In genomic region chr18:24170389-24170788, GRCh38 we compare ENCODE assay signal across 21 cellular contexts. TPM values are rescaled to one million over a fixed set of nuclear protein-coding genes. Genes with fewer than 3 reads are reported as not detected.
DNase-seq lines count a peak whose midpoint lies in the region; ATAC-seq, FAIRE-seq and TF ChIP-seq lines count a peak whose summit lies in the region.
"Had no signal": no experiment of that assay in that cellular context is flagged by ENCODE, and none has a peak within 500 bp of the region (broad histone marks: within the 10 kb centered on the region; RNA-seq: fewer than 3 reads in every experiment).

No MANE protein-coding gene starts in this region.

- POLR2A ChIA-PET in K562 (lab: Yijun Ruan, JAX), result interaction anchor here (0.5 kb wide), 1 partner anchor 32 kb away, joined by 3 read pairs; the partner anchor contains the start of gene CABYR

- CTCF ChIA-PET in K562 (lab: Yijun Ruan, JAX; ENCODE audit: low intra/inter-chr PET ratio), result no interaction called here

- TF ChIP-seq CTCF in K562 (IDR thresholded peaks at IDR 0.05 in 2 of 3, conservative IDR thresholded peaks at IDR 0.05 in 1 of 3; ENCODE audit: insufficient read depth in 2 of 3, low read depth in 1 of 3, low read length in 3 of 3), result no peak

- H3K4me3 ChIP-seq in Jurkat, Clone E6-1 (ENCODE audit: low read length), result no peak overlapping the region
- no peak overlapping the region for H3K4me3 ChIP-seq in K562
- H3K4me3 ChIP-seq: BLaER1 treated with 17β-estradiol and CSF1 and Interleukin-3, amounts not matched to agents 10 nM and 100 nM; Peyer's patch had no signal

- no peaks in the 10 kb centered on the region for H4K20me1 ChIP-seq in K562 (replicated peaks; ENCODE audit: control insufficient read depth, insufficient read depth, low read length)
- H4K20me1 ChIP-seq: BLaER1 treated with 17β-estradiol and CSF1 and Interleukin-3, amounts not matched to agents 10 nM and 100 nM had no signal

- TF ChIP-seq POLR2A in K562 (conservative IDR thresholded peaks at IDR 0.05), result no peak

- H3K9ac ChIP-seq in K562 (ENCODE audit: insufficient read depth in 1 of 2, low read depth in 2 of 2, low read length in 2 of 2), result no peak overlapping the region
- H3K9ac ChIP-seq: BLaER1 treated with 17β-estradiol and CSF1 and Interleukin-3, amounts not matched to agents 10 nM and 100 nM had no signal

- no peaks in the 10 kb centered on the region for H3K9me1 ChIP-seq in K562 (ENCODE audit: control insufficient read depth, insufficient read depth, low read length)

- 2% methylated on average over 6 of the region's 6 CpGs for WGBS in K562 (ENCODE audit: insufficient coverage, low coverage, missing lambda C conversion rate)

- no peak overlapping the region for H2AFZ ChIP-seq in K562 (ENCODE audit: low read depth, low read length)

- no peak overlapping the region for H3K4me2 ChIP-seq in K562 (ENCODE audit: insufficient read depth, low read length)
- H3K4me2 ChIP-seq: BLaER1 treated with 17β-estradiol and CSF1 and Interleukin-3, amounts not matched to agents 10 nM and 100 nM had no signal

- no peaks in the 10 kb centered on the region for H3K36me3 ChIP-seq in K562 (ENCODE audit: control insufficient read depth, insufficient read depth, low read length)

- no peak overlapping the region for H3K27ac ChIP-seq in K562 (ENCODE audit: extremely low read depth, low read depth, low read length)
- H3K27ac ChIP-seq: BLaER1 treated with 17β-estradiol and CSF1 and Interleukin-3, amounts not matched to agents 10 nM and 100 nM; Peyer's patch had no signal

- no peak for TF ChIP-seq EP300 in K562 (IDR thresholded peaks at IDR 0.05; ENCODE audit: low read length)

- no peaks in the 10 kb centered on the region for H3K4me1 ChIP-seq in K562 (replicated peaks in 1 of 2; ENCODE audit: control insufficient read depth in 2 of 2, insufficient read depth in 2 of 2, low read length in 2 of 2)
- H3K4me1 ChIP-seq: BLaER1 treated with 17β-estradiol and CSF1 and Interleukin-3, amounts not matched to agents 10 nM and 100 nM; Caco-2; Peyer's patch had no signal

- intact Hi-C loops in K562 (cut with micrococcal nuclease), result no loop called here

- no peaks in the 10 kb centered on the region for H3K79me2 ChIP-seq in K562 (ENCODE audit: control insufficient read depth, insufficient read depth, low read length)

- TF ChIP-seq RAD21 in K562 (CRISPR knock-in tag; conservative IDR thresholded peaks at IDR 0.05 in 1 of 2, IDR thresholded peaks at IDR 0.05 in 1 of 2), result no peak

- no peak for FAIRE-seq in K562 (lab: Jason Lieb, UNC)

- ATAC-seq in K562, result no peak
- no peak for ATAC-seq in GM21576 (IDR thresholded peaks at IDR 0.05; ENCODE audit: unreplicated experiment)
- ATAC-seq: SK-N-SH treated with all-trans-retinoic acid at 6 μM for 48 hours had no signal

- in situ Hi-C loops in K562 (cut with MboI), result loop anchor here (10.0 kb wide), 1 partner anchor 314 kb away; no protein-coding TSS in a partner anchor

- peaks cover 17 to 22% of the 10 kb centered on the region in 2 experiments; a peak in 4 of 5 replicates for H3K27me3 ChIP-seq in K562 (ENCODE audit: control insufficient read depth in 2 of 2, insufficient read depth in 2 of 2, low read length in 2 of 2)
- H3K27me3 ChIP-seq: BLaER1 treated with 17β-estradiol and CSF1 and Interleukin-3, amounts not matched to agents 10 nM and 100 nM; Peyer's patch had no signal

- no peaks in the 10 kb centered on the region for H3K9me3 ChIP-seq in K562 (replicated peaks; ENCODE audit: control insufficient read depth, insufficient read depth, low read depth, low read length)
- H3K9me3 ChIP-seq: BLaER1 treated with 17β-estradiol and CSF1 and Interleukin-3, amounts not matched to agents 10 nM and 100 nM; Caco-2; Peyer's patch had no signal

- peak; percentile 26 to 33 for DNase-seq in activated T-cell treated with anti-CD3 and anti-CD28 coated beads, Interleukin-2, amount 50 U/mL, for 48 hours
- DNase-seq in activated T-cell treated with anti-CD3 and anti-CD28 coated beads, Interleukin-2, amount 50 U/mL, for 1 hour, result no peak
- peak; percentile 5 for DNase-seq in Jurkat, Clone E6-1 (ENCODE audit: low read depth, low spot score)
- peak; percentile 27 for DNase-seq in NAMALWA (ENCODE audit: low spot score)
- peak in 1 of 4 experiments; percentile 8 for DNase-seq in K562 (ENCODE audit: extremely low read depth in 1 of 4, low spot score in 3 of 4)
- no peak for DNase-seq in GM03348 (ENCODE audit: low spot score)
- DNase-seq: CD4-positive, alpha-beta memory T cell; DMS153; GDM1; MM.1S; NCI-H1092 treated with DMSO at 0.1 percent for 48 hours; NCI-H1436 treated with DMSO at 0.1 percent for 48 hours; NCI-H1930; NCI-H2227 treated with DMSO at 0.1 percent for 48 hours; NCI-H510A; Peyer's patch had no signal

- BruUV-seq in K562 (replicated peaks; lab: Mats Ljungman, UMichigan), result no TSS peak

TF ChIP-seq in K562, 482 proteins besides CTCF, POLR2A, EP300 and RAD21:
- TF ChIP-seq NFXL1 (CRISPR knock-in tag; IDR thresholded peaks at IDR 0.05) (no peak), TBP (optimal IDR thresholded peaks at IDR 0.05; ENCODE audit: low read depth, low read length) (peak; percentile 65), POLR3A (IDR thresholded peaks at IDR 0.05; ENCODE audit: borderline replicate concordance, extremely low read depth, insufficient read depth, insufficient read length) (peak; percentile 57)

RNA-seq across cellular contexts. Expression of gene CABYR, which starts 31.5 kb away (rescaled TPM):
- not detected for polyA plus RNA-seq in Jurkat, Clone E6-1 (2012; ENCODE audit: insufficient read depth, insufficient read length)
- not detected in 2 replicates for total RNA-seq in K562 (2011; cell fraction: chromatin; rRNA removed; ENCODE audit: low replicate concordance)
- not detected in 2 replicates for total RNA-seq in K562 (2011; cell fraction: nucleolus; rRNA removed)
- total RNA-seq in K562 (2011; cell fraction: nucleoplasm; rRNA removed), result not detected in 2 replicates
- total RNA-seq in K562 (2014; rRNA removed) (not detected in 2 replicates), K562 (2014; rRNA removed; fragmentation: Illumina TruSeq; extraction: Trizol) (not detected in 2 replicates), K562 (2015; rRNA removed; fragmentation: Illumina TruSeq; extraction: Trizol) (not detected in 2 replicates), K562 (2021) (not detected in 2 replicates)
- polyA plus RNA-seq in K562 (2011; rRNA removed) (not detected in 2 replicates), K562 (2014; fragmentation: Illumina TruSeq; extraction: Trizol) (not detected in 2 replicates), K562 (2014; fragmentation: Nextera tagmentation; extraction: Ambion mirVana) (not detected), K562 (2014; rRNA removed) (not detected in 2 replicates)
- polyA plus RNA-seq in K562 (2011; cell fraction: cytosol; rRNA removed), result not detected in 2 replicates
- not detected in 2 replicates for polyA plus RNA-seq in K562 (2011; cell fraction: nucleus; rRNA removed)
- not detected in 2 replicates for polyA plus RNA-seq in K562 (2012)
- not detected in 2 replicates for polyA minus RNA-seq in K562 (2011; rRNA and poly(A)+ RNA removed)
- polyA minus RNA-seq in K562 (2011; cell fraction: cytosol; rRNA and poly(A)+ RNA removed), result not detected in 2 replicates
- polyA minus RNA-seq in K562 (2011; cell fraction: nucleus; rRNA and poly(A)+ RNA removed), result not detected in 2 replicates
- total RNA-seq: OCI-LY7 had no signal

Comparison
In these comparisons a context has a peak if more than half of its experiments do, and no peak if none do; other contexts are left out.
1. DNase-seq: peak in activated T-cell treated with anti-CD3 and anti-CD28 coated beads, Interleukin-2, amount 50 U/mL, for 48 hours (2 of 2), Jurkat, Clone E6-1 (single experiment) and NAMALWA (single experiment); none in activated T-cell treated with anti-CD3 and anti-CD28 coated beads, Interleukin-2, amount 50 U/mL, for 1 hour (single experiment) and GM03348 (single experiment).